In the genomic region with DNA sequence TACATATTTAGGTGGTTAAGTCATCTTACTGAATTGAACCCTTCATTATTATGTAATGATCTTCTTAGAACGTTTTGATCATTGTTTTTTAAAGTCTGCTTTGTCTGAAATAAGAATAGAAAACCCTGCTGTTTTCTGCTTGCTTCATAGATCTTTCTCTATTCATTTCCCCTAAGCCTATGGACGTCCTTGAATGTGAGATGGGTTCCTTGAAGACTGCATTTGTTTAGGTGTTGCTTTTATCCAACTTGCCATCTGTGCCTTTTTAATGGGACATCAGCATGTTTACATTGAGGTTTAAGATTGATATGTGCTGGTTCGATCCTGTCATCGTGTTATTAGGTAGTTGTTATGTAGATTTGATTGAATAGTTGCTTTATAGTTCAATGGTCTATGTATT, we compare ENCODE assay signal across 20 cellular contexts.
A peak's percentile ranks its signal among the peaks of the same experiment; 100 is the strongest.
DNase-seq lines count a peak whose midpoint lies in the region; FAIRE-seq and TF ChIP-seq lines count a peak whose summit lies in the region.
"Had no signal": no experiment of that assay in that cellular context is flagged by ENCODE, and none has a peak within 500 bp of the region (broad histone marks: within the 10 kb centered on the region; RNA-seq: fewer than 3 reads in every experiment).

No MANE protein-coding gene starts in this region.

- H3K27ac ChIP-seq in H9 (ENCODE audit: insufficient read length, low read depth, low read length) (no peak overlapping the region), HUES64 (ENCODE audit: low read depth, low read length) (peak overlapping the region; percentile 61; the same call in 1 of the 2 replicates)
- H3K27ac ChIP-seq: 22Rv1, A549, C4-2B had no signal

- H3K9ac ChIP-seq in H9 (ENCODE audit: extremely low read depth, insufficient read length, low read length) (no peak overlapping the region), HUES64 (ENCODE audit: low read depth, low read length) (no peak overlapping the region)
- H3K9ac ChIP-seq: BLaER1 treated with 17β-estradiol and CSF1 and Interleukin-3, amounts not matched to agents 10 nM and 100 nM had no signal

- peaks cover 4% of the 10 kb centered on the region for H3K79me1 ChIP-seq in H9 (ENCODE audit: insufficient read depth, low read depth, low read length, poor library complexity, severe bottlenecking)

- peaks cover 6% of the 10 kb centered on the region; the same call in 1 of the 2 replicates for H3K36me3 ChIP-seq in HUES64 (ENCODE audit: insufficient read depth, low read length)
- H3K36me3 ChIP-seq: BLaER1 treated with 17β-estradiol and CSF1 and Interleukin-3, amounts not matched to agents 10 nM and 100 nM had no signal

- no peak overlapping the region for H3K14ac ChIP-seq in H9 (ENCODE audit: insufficient read depth, low read length)

- peaks cover 1% of the 10 kb centered on the region; the same call in 1 of the 2 replicates for H3K79me2 ChIP-seq in H9 (ENCODE audit: insufficient read depth, low read length)

- H3K27me3 ChIP-seq in H9 (ENCODE audit: insufficient read depth, low read length), result no peaks in the 10 kb centered on the region
- no peaks in the 10 kb centered on the region for H3K27me3 ChIP-seq in HUES64 (ENCODE audit: insufficient read depth, low read length)
- H3K27me3 ChIP-seq: BLaER1 treated with 17β-estradiol and CSF1 and Interleukin-3, amounts not matched to agents 10 nM and 100 nM had no signal

- peaks cover 55 to 88% (median 64%) of the 10 kb centered on the region in 3 experiments for H3K36me3 Mint-ChIP-seq in H9 (ENCODE audit: insufficient read depth in 1 of 3, low read depth in 3 of 3)

- no peaks in the 10 kb centered on the region for H3K23me2 ChIP-seq in H9 (ENCODE audit: insufficient read length, low read depth, low read length, poor library complexity, severe bottlenecking)

- H2BK5ac ChIP-seq in H9 (ENCODE audit: insufficient read length, low read length), result no peak overlapping the region

- no peak for TF ChIP-seq CTCF in H9 (conservative IDR thresholded peaks at IDR 0.05)

- no peak overlapping the region for H3K4me3 ChIP-seq in HUES64 (ENCODE audit: low read length)
- H3K4me3 ChIP-seq: A549; BLaER1 treated with 17β-estradiol and CSF1 and Interleukin-3, amounts not matched to agents 10 nM and 100 nM had no signal

- WGBS in H9 (ENCODE audit: extremely low coverage, insufficient read length, low lambda C conversion rate), result 100% methylated on average over 2 of the region's 4 CpGs
- WGBS in HUES64, result 84% methylated on average over 3 of the region's 4 CpGs

- H3K27ac Mint-ChIP-seq in H9, result peak overlapping the region in 2 of 3 experiments; percentile 18 to 33; a peak in 3 of 7 replicates
- H3K27ac Mint-ChIP-seq: B cell; CD4-positive, alpha-beta T cell; CD8-positive, alpha-beta T cell had no signal

- no peak overlapping the region for H2BK20ac ChIP-seq in H9 (ENCODE audit: low read depth, low read length, poor library complexity, severe bottlenecking)

- H2AFZ ChIP-seq in H9 (ENCODE audit: low read length), result no peak overlapping the region

- no peak overlapping the region for H3K4me2 ChIP-seq in H9 (ENCODE audit: insufficient read depth, insufficient read length, low read length)
- H3K4me2 ChIP-seq: A549 had no signal

- H2BK120ac ChIP-seq in H9 (ENCODE audit: low read depth, low read length, poor library complexity, severe bottlenecking), result no peak overlapping the region

- H3K23ac ChIP-seq in H9 (ENCODE audit: insufficient read length, low read depth, low read length), result no peak overlapping the region

- H2BK15ac ChIP-seq in H9 (ENCODE audit: low read depth, low read length), result no peak overlapping the region

- H3K4me3 Mint-ChIP-seq in H9, result 0 out of 5 replicates have a peak overlapping the region, but pooled peaks of 1 of the 2 experiments have one; percentile 6
- H3K4me3 Mint-ChIP-seq: B cell; CD4-positive, alpha-beta T cell; CD8-positive, alpha-beta T cell had no signal

- no peaks in the 10 kb centered on the region for H4K20me1 ChIP-seq in H9 (ENCODE audit: control insufficient read depth, insufficient read depth, insufficient read length)
- H4K20me1 ChIP-seq: BLaER1 treated with 17β-estradiol and CSF1 and Interleukin-3, amounts not matched to agents 10 nM and 100 nM had no signal

- H2AK5ac ChIP-seq in H9 (ENCODE audit: insufficient read length, low read length), result no peak overlapping the region

- H4K5ac ChIP-seq in H9 (ENCODE audit: insufficient read length, low read depth, low read length), result no peak overlapping the region

- H2BK12ac ChIP-seq in H9 (ENCODE audit: insufficient read length, low read depth, low read length), result no peak overlapping the region

- H3K4me1 ChIP-seq in H9 (ENCODE audit: insufficient read depth, low read length), result no peaks in the 10 kb centered on the region; the same call in 1 of the 2 replicates
- peaks cover 8% of the 10 kb centered on the region; the same call in 1 of the 2 replicates for H3K4me1 ChIP-seq in HUES64 (ENCODE audit: insufficient read depth, low read length)
- H3K4me1 ChIP-seq: A549, Caco-2 had no signal

- no peak overlapping the region for H3T11ph ChIP-seq in H9 (ENCODE audit: low read length)

- DNase-seq in GM19239 (ENCODE audit: insufficient read length, low spot score) (no peak), H9 (no peak), kidney tubule cell (ENCODE audit: low spot score) (no peak), NCI-H226 (no peak)
- DNase-seq: AML-193; Caco-2; Calu3; CD4-positive, alpha-beta T cell; CD8-positive, alpha-beta T cell; DMS79 treated with DMSO at 0.1 percent for 48 hours; GF-D8 had no signal

- peaks cover 29 to 38% of the 10 kb centered on the region in 2 experiments for H3K4me1 Mint-ChIP-seq in H9
- H3K4me1 Mint-ChIP-seq: B cell had no signal

- no peak overlapping the region for H4K91ac ChIP-seq in H9 (ENCODE audit: insufficient read length, low read depth, low read length)

- peaks cover 13% of the 10 kb centered on the region for H3K9me3 ChIP-seq in H9 (ENCODE audit: control insufficient read depth, low read depth, low read length)
- peaks cover 28% of the 10 kb centered on the region for H3K9me3 ChIP-seq in HUES64 (ENCODE audit: insufficient read depth, low read depth, low read length)
- H3K9me3 ChIP-seq: A549, Caco-2 had no signal

- FAIRE-seq in GM19239 (lab: Jason Lieb, UNC), result peak; percentile 18
- FAIRE-seq: A549, D721Med, G401.6, GM12891 had no signal

- no peak overlapping the region for H3K18ac ChIP-seq in H9 (ENCODE audit: insufficient read length, low read depth, low read length)

- peaks cover 5% of the 10 kb centered on the region; the same call in 1 of the 2 replicates for H3K27me3 Mint-ChIP-seq in H9 (ENCODE audit: low read depth)
- H3K27me3 Mint-ChIP-seq: B cell had no signal

- H3K4ac ChIP-seq in H9 (ENCODE audit: low read depth, low read length), result no peak overlapping the region

- H3K9me3 Mint-ChIP-seq in H9, result peaks cover 55 to 71% of the 10 kb centered on the region in 2 experiments

- H4K8ac ChIP-seq in H9 (replicated peaks; ENCODE audit: insufficient read length, low read depth, low read length), result no peak overlapping the region

- no peak overlapping the region for H3K56ac ChIP-seq in H9 (ENCODE audit: insufficient read length, low read depth, low read length)
